1 cellular context compared by ENCODE assay signal in genomic region chr7:66681491-66682349, GRCh38.
TF ChIP-seq lines count a peak whose summit lies in the region.

No MANE protein-coding gene starts in this region.

TF ChIP-seq in K562, 482 proteins besides CTCF, POLR2A, EP300 and RAD21 (continued from another document and continues in another):
- TF ChIP-seq ZNF518B (CRISPR knock-in tag; IDR thresholded peaks at IDR 0.05) (no peak), EHMT2 (IDR thresholded peaks at IDR 0.05) (0 out of 2 replicates have a peak, but pooled peaks have one; percentile 23), HMGN3 (IDR thresholded peaks at IDR 0.05; ENCODE audit: borderline replicate concordance, extremely low read depth, insufficient read length, low read depth, low read length) (peak; percentile 52), MAFK (IDR thresholded peaks at IDR 0.05; ENCODE audit: low read length) (no peak), SLC30A9 (CRISPR knock-in tag; IDR thresholded peaks at IDR 0.05) (no peak), HSF4 (CRISPR knock-in tag; IDR thresholded peaks at IDR 0.05; ENCODE audit: borderline replicate concordance) (no peak), ARHGAP35 (IDR thresholded peaks at IDR 0.05; ENCODE audit: partially characterized antibody) (no peak), POLR2G (IDR thresholded peaks at IDR 0.05; ENCODE audit: low read depth, low read length) (peak; percentile 89), HOXB6 (CRISPR knock-in tag; IDR thresholded peaks at IDR 0.05; ENCODE audit: borderline replicate concordance) (no peak), SAP30 (IDR thresholded peaks at IDR 0.05; ENCODE audit: borderline replicate concordance, insufficient read depth, low read depth, low read length, poor library complexity, severe bottlenecking) (peak; percentile 47), NEUROD1 (IDR thresholded peaks at IDR 0.05; ENCODE audit: borderline replicate concordance, low read depth, low read length, partially characterized antibody) (peak; percentile 12), CSDE1 (IDR thresholded peaks at IDR 0.05) (no peak), ZNF224 (CRISPR knock-in tag; IDR thresholded peaks at IDR 0.05) (no peak), STAT6 (CRISPR knock-in tag; IDR thresholded peaks at IDR 0.05) (no peak; the same call in 1 of the 2 replicates), ZNF408 (CRISPR knock-in tag; IDR thresholded peaks at IDR 0.05; ENCODE audit: low read depth) (no peak), PRDM10 (IDR thresholded peaks at IDR 0.05; ENCODE audit: partially characterized antibody) (peak; percentile 76), CAMTA2 (CRISPR knock-in tag; conservative IDR thresholded peaks at IDR 0.05) (peak; percentile 90; the same call in 1 of the 2 replicates), FOXA1 (IDR thresholded peaks at IDR 0.05; ENCODE audit: borderline replicate concordance) (no peak), RUNX1 (IDR thresholded peaks at IDR 0.05; ENCODE audit: low read depth) (no peak), ZNF398 (CRISPR knock-in tag; IDR thresholded peaks at IDR 0.05) (no peak), UBTF (IDR thresholded peaks at IDR 0.05; ENCODE audit: borderline replicate concordance in 1 of 2, low read depth in 2 of 2, low read length in 2 of 2) (peak in 1 of 2 experiments; percentile 66; a peak in 1 of 4 replicates), ELF2 (CRISPR knock-in tag; IDR thresholded peaks at IDR 0.05) (peak; percentile 89), ZNF609 (CRISPR knock-in tag; IDR thresholded peaks at IDR 0.05; ENCODE audit: borderline replicate concordance) (0 out of 2 replicates have a peak, but pooled peaks have one; percentile 25), ZNF324 (CRISPR knock-in tag; IDR thresholded peaks at IDR 0.05) (no peak), RBM14 (IDR thresholded peaks at IDR 0.05; ENCODE audit: borderline replicate concordance, insufficient read depth, low read depth, low read length) (no peak), CBX1 (IDR thresholded peaks at IDR 0.05; ENCODE audit: low read depth) (peak; percentile 63; the same call in 1 of the 2 replicates), ZNF384 (IDR thresholded peaks at IDR 0.05; ENCODE audit: low read depth, low read length) (no peak), TFAP4 (CRISPR knock-in tag; IDR thresholded peaks at IDR 0.05; ENCODE audit: borderline replicate concordance) (peak; percentile 75; the same call in 1 of the 2 replicates), ATF2 (CRISPR knock-in tag; IDR thresholded peaks at IDR 0.05) (no peak)
